In genomic region chr19:45391346-45391745, GRCh38 we compare ENCODE assay signal across 14 cellular contexts. TPM values are rescaled to one million over a fixed set of nuclear protein-coding genes. Genes with fewer than 3 reads are reported as not detected.
DNase-seq lines count a peak whose midpoint lies in the region; ATAC-seq and TF ChIP-seq lines count a peak whose summit lies in the region.
"Had no signal": no experiment of that assay in that cellular context is flagged by ENCODE, and none has a peak within 500 bp of the region (broad histone marks: within the 10 kb centered on the region; RNA-seq: fewer than 3 reads in every experiment).

No MANE protein-coding gene starts in this region.

- intact Hi-C loops in PC-3 (cut with micrococcal nuclease): no loop called here

- no TSS peak for BruUV-seq in PC-3 (replicated peaks; lab: Mats Ljungman, UMichigan)

- TF ChIP-seq CTCF in PC-3 (conservative IDR thresholded peaks at IDR 0.05; ENCODE audit: low read depth, low read length): no peak
- no peak for TF ChIP-seq CTCF in fibroblast of villous mesenchyme (IDR thresholded peaks at IDR 0.05; ENCODE audit: insufficient read depth, low read depth, low read length)

- CTCF ChIA-PET in PC-3 (lab: Charles Lee): no interaction called here

- H4K20me1 ChIP-seq in PC-3 (ENCODE audit: low read length): no peaks in the 10 kb centered on the region

- no peak overlapping the region for H3K4me2 ChIP-seq in PC-3 (ENCODE audit: low read length)

- no peak overlapping the region for H2AFZ ChIP-seq in PC-3 (ENCODE audit: low read length)

- no peaks in the 10 kb centered on the region for H3K79me2 ChIP-seq in PC-3 (ENCODE audit: low read length)

- peaks cover 9% of the 10 kb centered on the region for H3K27me3 ChIP-seq in H7 (ENCODE audit: control insufficient read depth, insufficient read depth, low read length)
- H3K27me3 ChIP-seq in PC-3 (ENCODE audit: low read length): no peaks in the 10 kb centered on the region

- no peaks in the 10 kb centered on the region for H3K36me3 ChIP-seq in H7 (replicated peaks; ENCODE audit: control insufficient read depth, insufficient read depth, low read length)
- H3K36me3 ChIP-seq in PC-3 (ENCODE audit: low read depth, low read length): peaks cover 5% of the 10 kb centered on the region; the same call in 1 of the 2 replicates

- no peaks in the 10 kb centered on the region for H3K9me3 ChIP-seq in PC-3 (ENCODE audit: low read length)
- H3K9me3 ChIP-seq: heart right ventricle, tibial nerve had no signal

- DNase-seq in EH (ENCODE audit: low read depth) (peak; percentile 48), H7 (peak; percentile 80), PC-3 (peak; percentile 25), fibroblast of villous mesenchyme (ENCODE audit: low read depth) (peak; percentile 14), NCI-H2107 (lab: John Stamatoyannopoulos, UW) (no peak), inferior parietal cortex (ENCODE audit: extremely low spot score) (no peak), cerebellum (ENCODE audit: low spot score) (no peak)
- DNase-seq in stimulated activated naive CD8-positive, alpha-beta T cell treated with anti-CD3 and anti-CD28 coated beads, Interleukin-15, Interleukin-2, amounts not matched to agents 100 U/mL and 50 U/mL, for 24 hours: no peak
- DNase-seq: activated naive CD8-positive, alpha-beta T cell treated with anti-CD3 and anti-CD28 coated beads, Interleukin-2, amount 10 ng/mL, durations not matched to agents 7 days and 5 days; dorsolateral prefrontal cortex; GOT3; heart right ventricle; NCI-H1092 had no signal

- no peaks in the 10 kb centered on the region for H3F3A ChIP-seq in PC-3 (ENCODE audit: low read length, unreplicated experiment)

- no peaks in the 10 kb centered on the region for H3K9me2 ChIP-seq in PC-3 (replicated peaks; ENCODE audit: low read length)

- POLR2A ChIA-PET in PC-3 (lab: Charles Lee; ENCODE audit: unreplicated experiment): interaction anchor here (0.7 kb wide), 1 partner anchor 138 kb away, joined by 8 read pairs; no protein-coding TSS in a partner anchor

- peak; percentile 64 for ATAC-seq in PC-3
- ATAC-seq in stimulated activated naive CD8-positive, alpha-beta T cell treated with anti-CD3 and anti-CD28 coated beads, Interleukin-15, Interleukin-2, amounts not matched to agents 100 U/mL and 50 U/mL, for 24 hours: no peak

- H3K4me1 ChIP-seq in PC-3 (ENCODE audit: insufficient read depth, low read length): no peaks in the 10 kb centered on the region
- H3K4me1 ChIP-seq: tibial nerve had no signal

- H3K4me3 ChIP-seq in H7 (ENCODE audit: insufficient read depth, low read depth, low read length) (no peak overlapping the region), PC-3 (ENCODE audit: low read length) (no peak overlapping the region), fibroblast of villous mesenchyme (ENCODE audit: low read depth, low read length) (no peak overlapping the region)
- H3K4me3 ChIP-seq: dorsolateral prefrontal cortex, heart right ventricle, tibial nerve had no signal

- no peak overlapping the region for H3K9ac ChIP-seq in PC-3 (ENCODE audit: low read length)

- no peak overlapping the region for H3K27ac ChIP-seq in PC-3 (ENCODE audit: low read length)
- H3K27ac ChIP-seq: dorsolateral prefrontal cortex, heart right ventricle, tibial nerve had no signal

RNA-seq across cellular contexts. Expression of gene PPP1R13L, which starts 13.5 kb away (rescaled TPM):
- 12.8 and 18.9 TPM in 2 replicates for total RNA-seq in H7 (2014; rRNA removed; shearing (Covaris generic))
- total RNA-seq in PC-3 (2014; rRNA removed) (28.6 and 36.4 TPM in 2 replicates), fibroblast of villous mesenchyme (5.6 and 8.4 TPM in 2 replicates), cerebellum (1.4 TPM)

RNA-seq across cellular contexts. Expression of gene POLR1G, which starts 15.1 kb away (rescaled TPM):
- total RNA-seq in H7 (2014; rRNA removed; shearing (Covaris generic)): 35.8 and 39.6 TPM in 2 replicates
- 25.9 and 43.0 TPM in 2 replicates for total RNA-seq in PC-3 (2014; rRNA removed)
- total RNA-seq in fibroblast of villous mesenchyme: 8.1 and 13.4 TPM in 2 replicates
- total RNA-seq in cerebellum: 2.9 TPM

RNA-seq across cellular contexts. Expression of gene ERCC2, which starts 21.0 kb away (rescaled TPM):
- total RNA-seq in H7 (2014; rRNA removed; shearing (Covaris generic)): 48.7 and 54.2 TPM in 2 replicates
- total RNA-seq in PC-3 (2014; rRNA removed) (48.0 and 57.5 TPM in 2 replicates), fibroblast of villous mesenchyme (53.5 and 73.0 TPM in 2 replicates), cerebellum (20.6 TPM)

RNA-seq across cellular contexts. Expression of gene ERCC1, which starts 32.4 kb away (rescaled TPM):
- total RNA-seq in H7 (2014; rRNA removed; shearing (Covaris generic)): 68.5 and 76.6 TPM in 2 replicates
- total RNA-seq in PC-3 (2014; rRNA removed): 56.2 and 57.3 TPM in 2 replicates
- 73.0 and 88.9 TPM in 2 replicates for total RNA-seq in fibroblast of villous mesenchyme
- 36.9 TPM for total RNA-seq in cerebellum

RNA-seq across cellular contexts. Expression of gene KLC3, which starts 50.8 kb away (rescaled TPM):
- 1.6 and 1.8 TPM in 2 replicates for total RNA-seq in H7 (2014; rRNA removed; shearing (Covaris generic))
- total RNA-seq in PC-3 (2014; rRNA removed): 23.4 and 27.5 TPM in 2 replicates
- total RNA-seq in fibroblast of villous mesenchyme: 0.32 TPM in 1 of 2 replicates, not detected in the other
- 1.1 TPM for total RNA-seq in cerebellum
- total RNA-seq: activated naive CD8-positive, alpha-beta T cell treated with anti-CD3 and anti-CD28 coated beads, Interleukin-2, amount 10 ng/mL, durations not matched to agents 7 days and 5 days; tibial nerve had no signal

Comparison
In these comparisons a context has a peak if more than half of its experiments do, and no peak if none do; other contexts are left out.
1. DNase-seq: peak in EH (single experiment), H7 (single experiment), PC-3 (single experiment) and fibroblast of villous mesenchyme (single experiment); none in NCI-H2107 (single experiment), inferior parietal cortex (single experiment), cerebellum (single experiment) and stimulated activated naive CD8-positive, alpha-beta T cell treated with anti-CD3 and anti-CD28 coated beads, Interleukin-15, Interleukin-2, amounts not matched to agents 100 U/mL and 50 U/mL, for 24 hours (single experiment).